In the genomic region with DNA sequence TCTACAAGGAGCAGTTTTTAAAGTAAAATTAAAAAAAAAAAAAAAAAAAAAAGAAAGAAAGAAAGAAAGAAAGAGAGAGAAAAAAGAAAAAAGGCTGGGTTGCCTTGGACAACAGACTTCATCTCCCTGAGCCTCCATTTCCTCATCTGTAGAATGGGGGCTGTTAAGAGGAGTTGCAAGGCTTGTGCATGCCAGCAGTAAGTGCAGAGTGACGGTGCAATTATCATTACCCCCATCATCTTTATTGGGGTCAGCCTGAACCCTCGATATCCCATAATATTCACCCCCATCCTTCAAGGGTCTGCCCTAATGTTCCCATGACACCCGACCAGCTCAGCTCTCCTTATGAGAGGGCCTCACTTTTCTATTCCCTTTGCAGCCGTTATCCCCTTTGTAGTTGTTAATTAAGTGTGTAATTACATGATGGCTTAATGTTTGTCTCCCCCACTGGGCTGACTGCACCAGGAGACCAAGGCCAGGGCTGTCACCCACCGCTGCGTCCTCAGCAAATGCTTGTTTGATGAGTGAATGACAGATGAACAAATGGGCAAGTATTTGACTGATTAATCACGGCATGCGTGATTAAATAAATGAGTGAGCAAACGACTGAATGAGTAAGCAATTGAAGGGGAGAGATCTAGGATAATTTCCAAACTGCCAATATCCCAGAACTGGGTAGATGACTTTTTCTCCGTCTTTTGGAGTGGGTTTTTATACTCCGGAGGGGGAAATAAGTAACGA, we compare ENCODE assay signal across 8 cellular contexts. TPM values are rescaled to one million over a fixed set of nuclear protein-coding genes. Genes with fewer than 3 reads are reported as not detected.
A peak's percentile ranks its signal among the peaks of the same experiment; 100 is the strongest.
DNase-seq lines count a peak whose midpoint lies in the region; ATAC-seq, FAIRE-seq and TF ChIP-seq lines count a peak whose summit lies in the region.

No MANE protein-coding gene starts in this region.

- no peak for ATAC-seq in HG03442 (IDR thresholded peaks at IDR 0.05; ENCODE audit: unreplicated experiment)
- ATAC-seq in HG03354 (IDR thresholded peaks at IDR 0.05; ENCODE audit: poor library complexity, severe bottlenecking, unreplicated experiment): no peak

- peaks cover 5% of the 10 kb centered on the region for H3K27me3 Mint-ChIP-seq in activated T-cell treated with anti-CD3 and anti-CD28 coated beads, Interleukin-2, amount 50 U/mL, for 24 hours

- H3K4me1 Mint-ChIP-seq in activated T-cell treated with anti-CD3 and anti-CD28 coated beads, Interleukin-2, amount 50 U/mL, for 24 hours (ENCODE audit: low read depth): peaks cover 43% of the 10 kb centered on the region

- no peak for TF ChIP-seq CTCF in right atrium auricular region (IDR thresholded peaks at IDR 0.05)

- peak overlapping the region; percentile 99 for H3K27ac Mint-ChIP-seq in activated T-cell treated with anti-CD3 and anti-CD28 coated beads, Interleukin-2, amount 50 U/mL, for 24 hours

- H3K9ac ChIP-seq in ES-I3 (ENCODE audit: low read depth, low read length): peak overlapping the region; percentile 81; the same call in 1 of the 2 replicates

- no peaks in the 10 kb centered on the region for H3K9me3 Mint-ChIP-seq in activated T-cell treated with anti-CD3 and anti-CD28 coated beads, Interleukin-2, amount 50 U/mL, for 24 hours

- 3 to 8% (median 4%) methylated on average over 12 of the region's 12 CpGs for WGBS in small intestine, 3 donors

- peak overlapping the region; percentile 19 to 54 for H3K4me3 ChIP-seq in right atrium auricular region
- H3K4me3 ChIP-seq in small intestine (ENCODE audit: low read depth in 1 of 2, low read length in 2 of 2): peak overlapping the region in 1 of 2 donors; percentile 45

- no peak for FAIRE-seq in small intestine (lab: Jason Lieb, UNC)

- peak overlapping the region; percentile 72 for H3K4me3 Mint-ChIP-seq in activated T-cell treated with anti-CD3 and anti-CD28 coated beads, Interleukin-2, amount 50 U/mL, for 24 hours

- H3K36me3 Mint-ChIP-seq in activated T-cell treated with anti-CD3 and anti-CD28 coated beads, Interleukin-2, amount 50 U/mL, for 24 hours (ENCODE audit: low read depth): peaks cover 7% of the 10 kb centered on the region

- H3K27me3 ChIP-seq in right atrium auricular region (no peaks in the 10 kb centered on the region), small intestine (ENCODE audit: control insufficient read depth in 2 of 2, insufficient read depth in 2 of 2, low read length in 2 of 2) (no peaks in the 10 kb centered on the region)

- H3K9me3 ChIP-seq in ES-I3 (ENCODE audit: control insufficient read depth, insufficient read depth, low read length) (no peaks in the 10 kb centered on the region), right atrium auricular region (no peaks in the 10 kb centered on the region), small intestine (ENCODE audit: control insufficient read depth, low read depth) (no peaks in the 10 kb centered on the region)

- DNase-seq in HK-2 (ENCODE audit: unreplicated experiment) (peak; percentile 54), right atrium auricular region (ENCODE audit: low spot score) (no peak), small intestine (no peak), pons (ENCODE audit: low spot score) (no peak)
- DNase-seq in activated T-cell treated with anti-CD3 and anti-CD28 coated beads, Interleukin-2, amount 50 U/mL, for 24 hours: peak; percentile 58

- H3K36me3 ChIP-seq in ES-I3 (ENCODE audit: insufficient read depth, low read length): no peaks in the 10 kb centered on the region
- H3K36me3 ChIP-seq in right atrium auricular region: no peaks in the 10 kb centered on the region
- H3K36me3 ChIP-seq in small intestine (ENCODE audit: control insufficient read depth in 2 of 2, insufficient read depth in 2 of 2, low read length in 2 of 2): no peaks in the 10 kb centered on the region

- H3K27ac ChIP-seq in right atrium auricular region (peak overlapping the region; percentile 96 to 98), small intestine (ENCODE audit: low read depth in 1 of 2, low read length in 1 of 2) (peak overlapping the region; percentile 70 to 94)

- H3K4me1 ChIP-seq in ES-I3 (ENCODE audit: insufficient read depth, low read length) (no peaks in the 10 kb centered on the region), right atrium auricular region (peaks cover 0 to 10% of the 10 kb centered on the region in 2 donors), small intestine (ENCODE audit: control insufficient read depth in 2 of 2, insufficient read depth in 1 of 2, low read depth in 1 of 2, low read length in 1 of 2) (no peaks in the 10 kb centered on the region)

RNA-seq across cellular contexts. Expression of a gene that starts 10.1 kb away (rescaled TPM):
- total RNA-seq in right atrium auricular region: 10 to 100 TPM; 17.8 to 19.7 TPM
- polyA plus RNA-seq in small intestine: 10 to 100 TPM in 1 of 3 donors, 1 to 10 TPM in 1, under 1 TPM in 1; 0.89 to 19.0 (median 2.2) TPM

RNA-seq across cellular contexts. Expression of a gene that starts 19.0 kb away (rescaled TPM):
- total RNA-seq in right atrium auricular region: 10 to 100 TPM; 22.8 to 24.0 TPM
- 1 to 10 TPM; 1.6 to 9.1 (median 1.9) TPM for polyA plus RNA-seq in small intestine

RNA-seq across cellular contexts. Expression of a gene that starts 20.4 kb away (rescaled TPM):
- total RNA-seq in right atrium auricular region: 1 to 10 TPM in 1 of 2 donors, not detected in 1; 1.8 TPM
- 1 to 10 TPM; 1.3 to 1.9 (median 1.8) TPM for polyA plus RNA-seq in small intestine

RNA-seq across cellular contexts. Expression of a gene that starts 29.4 kb away (rescaled TPM):
- 10 to 100 TPM; 61.4 to 61.7 TPM for total RNA-seq in right atrium auricular region
- 100 to 1,000 TPM in 2 of 3 donors, 10 to 100 TPM in 1; 93.2 to 132 (median 128) TPM for polyA plus RNA-seq in small intestine

RNA-seq across cellular contexts. Expression of a gene that starts 54.2 kb away (rescaled TPM):
- total RNA-seq in right atrium auricular region: 100 to 1,000 TPM; 110 to 126 TPM
- 10 to 100 TPM; 30.3 to 42.4 (median 32.7) TPM for polyA plus RNA-seq in small intestine

Comparison
In these comparisons a context has a peak if more than half of its experiments do, and no peak if none do; other contexts are left out.
1. DNase-seq: peak in HK-2 (single experiment) and activated T-cell treated with anti-CD3 and anti-CD28 coated beads, Interleukin-2, amount 50 U/mL, for 24 hours (single experiment); none in right atrium auricular region (single experiment), small intestine (single experiment) and pons (single experiment).